ENCODE assay signal across 2 cellular contexts in the genomic region with DNA sequence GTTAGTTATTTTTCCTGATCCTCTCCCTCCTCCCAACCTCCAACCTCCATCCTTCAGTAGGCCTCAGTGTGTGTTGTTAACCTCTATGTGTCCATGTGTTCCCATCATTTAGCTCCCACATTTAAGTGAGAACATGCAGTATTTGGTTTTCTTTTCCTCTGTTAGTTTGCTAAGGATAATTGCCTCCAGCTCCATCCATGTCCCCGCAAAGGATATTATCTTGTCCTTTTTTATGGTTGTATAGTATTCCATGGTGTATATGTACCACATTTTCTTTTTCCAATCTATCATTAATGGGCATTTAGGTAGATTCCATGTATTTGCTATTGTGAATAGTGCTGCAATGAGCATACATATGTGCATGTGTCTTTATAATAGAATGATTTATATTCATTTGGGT.
TF ChIP-seq lines count a peak whose summit lies in the region.

No MANE protein-coding gene starts in this region.

TF ChIP-seq in HEK293, 187 proteins besides CTCF, POLR2A, EP300 and RAD21:
- TF ChIP-seq ZNF146 (tag by site-specific recombination; IDR thresholded peaks at IDR 0.05) (peak; percentile 90), ZNF266 (tag by site-specific recombination; IDR thresholded peaks at IDR 0.05; ENCODE audit: low read depth) (no peak), SP3 (tag by site-specific recombination; IDR thresholded peaks at IDR 0.05) (no peak)
TF ChIP-seq in HEK293: peak in this region for 1.

TF ChIP-seq in K562, 482 proteins besides CTCF, POLR2A, EP300 and RAD21:
- TF ChIP-seq TEAD4 (IDR thresholded peaks at IDR 0.05; ENCODE audit: low read length) (no peak), TEAD4 (CRISPR knock-in tag; IDR thresholded peaks at IDR 0.05; ENCODE audit: borderline replicate concordance) (no peak), GATAD2A (IDR thresholded peaks at IDR 0.05) (no peak), ZNF146 (CRISPR knock-in tag; IDR thresholded peaks at IDR 0.05; ENCODE audit: unreplicated experiment) (peak; percentile 60), ZNF507 (tag; conservative IDR thresholded peaks at IDR 0.05) (no peak), CEBPB (tag; IDR thresholded peaks at IDR 0.05) (no peak), PCBP2 (IDR thresholded peaks at IDR 0.05; ENCODE audit: low read depth, low read length, poor library complexity, severe bottlenecking) (no peak)
- TF ChIP-seq, protein P1, sequence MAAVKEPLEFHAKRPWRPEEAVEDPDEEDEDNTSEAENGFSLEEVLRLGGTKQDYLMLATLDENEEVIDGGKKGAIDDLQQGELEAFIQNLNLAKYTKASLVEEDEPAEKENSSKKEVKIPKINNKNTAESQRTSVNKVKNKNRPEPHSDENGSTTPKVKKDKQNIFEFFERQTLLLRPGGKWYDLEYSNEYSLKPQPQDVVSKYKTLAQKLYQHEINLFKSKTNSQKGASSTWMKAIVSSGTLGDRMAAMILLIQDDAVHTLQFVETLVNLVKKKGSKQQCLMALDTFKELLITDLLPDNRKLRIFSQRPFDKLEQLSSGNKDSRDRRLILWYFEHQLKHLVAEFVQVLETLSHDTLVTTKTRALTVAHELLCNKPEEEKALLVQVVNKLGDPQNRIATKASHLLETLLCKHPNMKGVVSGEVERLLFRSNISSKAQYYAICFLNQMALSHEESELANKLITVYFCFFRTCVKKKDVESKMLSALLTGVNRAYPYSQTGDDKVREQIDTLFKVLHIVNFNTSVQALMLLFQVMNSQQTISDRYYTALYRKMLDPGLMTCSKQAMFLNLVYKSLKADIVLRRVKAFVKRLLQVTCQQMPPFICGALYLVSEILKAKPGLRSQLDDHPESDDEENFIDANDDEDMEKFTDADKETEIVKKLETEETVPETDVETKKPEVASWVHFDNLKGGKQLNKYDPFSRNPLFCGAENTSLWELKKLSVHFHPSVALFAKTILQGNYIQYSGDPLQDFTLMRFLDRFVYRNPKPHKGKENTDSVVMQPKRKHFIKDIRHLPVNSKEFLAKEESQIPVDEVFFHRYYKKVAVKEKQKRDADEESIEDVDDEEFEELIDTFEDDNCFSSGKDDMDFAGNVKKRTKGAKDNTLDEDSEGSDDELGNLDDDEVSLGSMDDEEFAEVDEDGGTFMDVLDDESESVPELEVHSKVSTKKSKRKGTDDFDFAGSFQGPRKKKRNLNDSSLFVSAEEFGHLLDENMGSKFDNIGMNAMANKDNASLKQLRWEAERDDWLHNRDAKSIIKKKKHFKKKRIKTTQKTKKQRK (IDR thresholded peaks at IDR 0.05; ENCODE audit: borderline replicate concordance, low read depth, low read length) = no peak
- TF ChIP-seq, protein P2, sequence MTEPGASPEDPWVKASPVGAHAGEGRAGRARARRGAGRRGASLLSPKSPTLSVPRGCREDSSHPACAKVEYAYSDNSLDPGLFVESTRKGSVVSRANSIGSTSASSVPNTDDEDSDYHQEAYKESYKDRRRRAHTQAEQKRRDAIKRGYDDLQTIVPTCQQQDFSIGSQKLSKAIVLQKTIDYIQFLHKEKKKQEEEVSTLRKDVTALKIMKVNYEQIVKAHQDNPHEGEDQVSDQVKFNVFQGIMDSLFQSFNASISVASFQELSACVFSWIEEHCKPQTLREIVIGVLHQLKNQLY (CRISPR knock-in tag; conservative IDR thresholded peaks at IDR 0.05) = no peak
- TF ChIP-seq, protein P3, sequence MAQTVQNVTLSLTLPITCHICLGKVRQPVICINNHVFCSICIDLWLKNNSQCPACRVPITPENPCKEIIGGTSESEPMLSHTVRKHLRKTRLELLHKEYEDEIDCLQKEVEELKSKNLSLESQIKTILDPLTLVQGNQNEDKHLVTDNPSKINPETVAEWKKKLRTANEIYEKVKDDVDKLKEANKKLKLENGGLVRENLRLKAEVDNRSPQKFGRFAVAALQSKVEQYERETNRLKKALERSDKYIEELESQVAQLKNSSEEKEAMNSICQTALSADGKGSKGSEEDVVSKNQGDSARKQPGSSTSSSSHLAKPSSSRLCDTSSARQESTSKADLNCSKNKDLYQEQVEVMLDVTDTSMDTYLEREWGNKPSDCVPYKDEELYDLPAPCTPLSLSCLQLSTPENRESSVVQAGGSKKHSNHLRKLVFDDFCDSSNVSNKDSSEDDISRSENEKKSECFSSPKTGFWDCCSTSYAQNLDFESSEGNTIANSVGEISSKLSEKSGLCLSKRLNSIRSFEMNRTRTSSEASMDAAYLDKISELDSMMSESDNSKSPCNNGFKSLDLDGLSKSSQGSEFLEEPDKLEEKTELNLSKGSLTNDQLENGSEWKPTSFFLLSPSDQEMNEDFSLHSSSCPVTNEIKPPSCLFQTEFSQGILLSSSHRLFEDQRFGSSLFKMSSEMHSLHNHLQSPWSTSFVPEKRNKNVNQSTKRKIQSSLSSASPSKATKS (CRISPR knock-in tag; IDR thresholded peaks at IDR 0.05) = no peak
